1 cellular context compared by ENCODE assay signal in the genomic region with DNA sequence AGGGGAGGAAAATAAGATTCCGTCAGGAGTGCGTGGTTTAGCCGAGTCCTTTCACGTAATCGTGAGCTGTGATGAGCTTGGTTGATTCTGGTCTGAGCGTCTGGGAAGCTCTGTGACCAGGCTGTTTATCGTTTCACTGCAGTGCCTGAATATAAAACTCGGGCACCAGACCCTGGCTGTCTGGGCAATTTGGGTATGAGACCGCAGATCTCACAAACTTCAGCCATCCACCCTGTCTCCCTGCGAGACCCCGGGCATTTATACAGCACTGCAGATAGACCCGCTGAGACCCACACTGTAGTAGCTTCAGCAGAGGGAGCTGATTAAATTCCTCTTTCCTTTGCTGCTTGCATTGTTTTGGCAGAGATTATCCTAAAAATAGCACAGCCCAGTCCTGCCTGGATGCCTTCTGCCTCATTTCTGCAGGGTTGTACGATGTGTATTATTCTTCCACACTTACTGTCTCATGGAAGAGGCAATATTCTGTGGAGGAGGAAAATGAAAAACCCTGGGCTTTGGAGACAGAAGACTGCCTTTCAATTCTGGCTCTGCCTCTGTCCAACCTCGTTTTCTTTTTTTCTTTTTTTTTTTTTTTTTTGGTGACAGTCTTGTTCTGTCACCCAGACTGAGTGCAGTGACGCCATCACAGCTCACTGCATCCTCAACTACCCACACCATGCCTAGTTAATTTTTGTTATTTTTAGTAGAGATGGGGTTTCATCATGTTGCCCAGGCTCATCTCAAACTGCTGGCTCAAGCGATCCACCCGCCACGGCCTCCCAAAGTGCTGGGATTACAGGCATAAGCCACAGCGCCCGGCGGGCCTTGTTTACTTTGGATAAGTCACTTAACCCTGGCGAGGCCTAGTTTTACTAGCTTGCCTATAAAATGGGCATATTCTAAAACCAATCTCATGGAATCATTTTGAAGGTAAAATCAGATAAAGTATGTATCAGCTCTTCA.
TF ChIP-seq lines count a peak whose summit lies in the region.

No MANE protein-coding gene starts in this region.

TF ChIP-seq in GM23338, 12 proteins besides CTCF, POLR2A, EP300 and RAD21 (continued from another document):
- TF ChIP-seq EZH2 (IDR thresholded peaks at IDR 0.05; ENCODE audit: low read depth, unreplicated experiment) (no peak), STAT1 (IDR thresholded peaks at IDR 0.05; ENCODE audit: unreplicated experiment) (no peak), NANOG (IDR thresholded peaks at IDR 0.05; ENCODE audit: borderline replicate concordance) (no peak), CREB1 (CRISPR knock-in tag; IDR thresholded peaks at IDR 0.05; ENCODE audit: low read depth) (no peak), ZNF331 (CRISPR knock-in tag; IDR thresholded peaks at IDR 0.05; ENCODE audit: low read depth) (no peak)
- TF ChIP-seq, protein P1, sequence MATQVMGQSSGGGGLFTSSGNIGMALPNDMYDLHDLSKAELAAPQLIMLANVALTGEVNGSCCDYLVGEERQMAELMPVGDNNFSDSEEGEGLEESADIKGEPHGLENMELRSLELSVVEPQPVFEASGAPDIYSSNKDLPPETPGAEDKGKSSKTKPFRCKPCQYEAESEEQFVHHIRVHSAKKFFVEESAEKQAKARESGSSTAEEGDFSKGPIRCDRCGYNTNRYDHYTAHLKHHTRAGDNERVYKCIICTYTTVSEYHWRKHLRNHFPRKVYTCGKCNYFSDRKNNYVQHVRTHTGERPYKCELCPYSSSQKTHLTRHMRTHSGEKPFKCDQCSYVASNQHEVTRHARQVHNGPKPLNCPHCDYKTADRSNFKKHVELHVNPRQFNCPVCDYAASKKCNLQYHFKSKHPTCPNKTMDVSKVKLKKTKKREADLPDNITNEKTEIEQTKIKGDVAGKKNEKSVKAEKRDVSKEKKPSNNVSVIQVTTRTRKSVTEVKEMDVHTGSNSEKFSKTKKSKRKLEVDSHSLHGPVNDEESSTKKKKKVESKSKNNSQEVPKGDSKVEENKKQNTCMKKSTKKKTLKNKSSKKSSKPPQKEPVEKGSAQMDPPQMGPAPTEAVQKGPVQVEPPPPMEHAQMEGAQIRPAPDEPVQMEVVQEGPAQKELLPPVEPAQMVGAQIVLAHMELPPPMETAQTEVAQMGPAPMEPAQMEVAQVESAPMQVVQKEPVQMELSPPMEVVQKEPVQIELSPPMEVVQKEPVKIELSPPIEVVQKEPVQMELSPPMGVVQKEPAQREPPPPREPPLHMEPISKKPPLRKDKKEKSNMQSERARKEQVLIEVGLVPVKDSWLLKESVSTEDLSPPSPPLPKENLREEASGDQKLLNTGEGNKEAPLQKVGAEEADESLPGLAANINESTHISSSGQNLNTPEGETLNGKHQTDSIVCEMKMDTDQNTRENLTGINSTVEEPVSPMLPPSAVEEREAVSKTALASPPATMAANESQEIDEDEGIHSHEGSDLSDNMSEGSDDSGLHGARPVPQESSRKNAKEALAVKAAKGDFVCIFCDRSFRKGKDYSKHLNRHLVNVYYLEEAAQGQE (IDR thresholded peaks at IDR 0.05; ENCODE audit: unreplicated experiment) = no peak
TF ChIP-seq in GM23338: peak in this region for 0.
